7 cellular contexts compared by ENCODE assay signal in genomic region chr7:29415215-29415614, GRCh38.
"Had no signal": no experiment of that assay in that cellular context is flagged by ENCODE, and none has a peak within 500 bp of the region (broad histone marks: within the 10 kb centered on the region; RNA-seq: fewer than 3 reads in every experiment).

No MANE protein-coding gene starts in this region.

- H2AFZ ChIP-seq: GM23338 had no signal

- H3K4me1 Mint-ChIP-seq: IgD-negative memory B cell had no signal

- H3K4me3 Mint-ChIP-seq: GM23338, H9, IgD-negative memory B cell had no signal

- H3K27ac ChIP-seq: HL-60 had no signal

- ATAC-seq: GM23338, HepG2 had no signal

- H3K4me3 ChIP-seq: GM23338 had no signal

- H3K4me2 ChIP-seq: GM23338 had no signal

- H3K9me3 Mint-ChIP-seq: GM23338, H9, IgD-negative memory B cell had no signal

- H3K36me3 Mint-ChIP-seq: IgD-negative memory B cell had no signal

- DNase-seq: H9, HCEC 1CT, KBM-7 had no signal

- H3K27ac Mint-ChIP-seq: H9, IgD-negative memory B cell had no signal
